ENCODE assay signal across 1 cellular context in genomic region chr17:59558039-59558438, GRCh38.
TF ChIP-seq lines count a peak whose summit lies in the region.

No MANE protein-coding gene starts in this region.

TF ChIP-seq in K562, 482 proteins besides CTCF, POLR2A, EP300 and RAD21 (continued from another document):
- TF ChIP-seq RREB1 (CRISPR knock-in tag; IDR thresholded peaks at IDR 0.05) = no peak
- peak; percentile 49; the same call in 1 of the 2 replicates for TF ChIP-seq MTA1 (IDR thresholded peaks at IDR 0.05; ENCODE audit: borderline replicate concordance)
- TF ChIP-seq FOSL1 (tag; conservative IDR thresholded peaks at IDR 0.05) = peak; percentile 56; the same call in 1 of the 2 replicates
- 0 out of 2 replicates have a peak, but pooled peaks have one; percentile 26 for TF ChIP-seq ZNF354B (CRISPR knock-in tag; IDR thresholded peaks at IDR 0.05)
- TF ChIP-seq ZNF583 (CRISPR knock-in tag; IDR thresholded peaks at IDR 0.05) = no peak
- no peak for TF ChIP-seq ZNF24 (IDR thresholded peaks at IDR 0.05)
- no peak for TF ChIP-seq IRF9 (tag; IDR thresholded peaks at IDR 0.05)
- TF ChIP-seq ZC3H4 (CRISPR knock-in tag; IDR thresholded peaks at IDR 0.05; ENCODE audit: borderline replicate concordance) = no peak
- no peak for TF ChIP-seq ETV5 (CRISPR knock-in tag; IDR thresholded peaks at IDR 0.05; ENCODE audit: low read depth)
- no peak for TF ChIP-seq HDAC3 (IDR thresholded peaks at IDR 0.05; ENCODE audit: borderline replicate concordance, partially characterized antibody)
- TF ChIP-seq CEBPB (tag; IDR thresholded peaks at IDR 0.05) = no peak
- no peak for TF ChIP-seq ZNF280B (CRISPR knock-in tag; IDR thresholded peaks at IDR 0.05)
- no peak for TF ChIP-seq ZNF778 (CRISPR knock-in tag; IDR thresholded peaks at IDR 0.05)
- TF ChIP-seq HMGN3 (IDR thresholded peaks at IDR 0.05; ENCODE audit: borderline replicate concordance, extremely low read depth, insufficient read length, low read depth, low read length) = no peak
- TF ChIP-seq SMARCE1 (IDR thresholded peaks at IDR 0.05) = 0 out of 2 replicates have a peak, but pooled peaks have one; percentile 59
- TF ChIP-seq NFE2 (IDR thresholded peaks at IDR 0.05; ENCODE audit: low read depth) = peak; percentile 4; the same call in 1 of the 2 replicates
- no peak for TF ChIP-seq ESRRB (CRISPR knock-in tag; IDR thresholded peaks at IDR 0.05; ENCODE audit: borderline replicate concordance)
- TF ChIP-seq PRDM10 (IDR thresholded peaks at IDR 0.05; ENCODE audit: partially characterized antibody) = no peak
- TF ChIP-seq MLLT1 (IDR thresholded peaks at IDR 0.05) = peak in 1 of 2 experiments; percentile 88; a peak in 2 of 4 replicates
- no peak for TF ChIP-seq NFXL1 (CRISPR knock-in tag; IDR thresholded peaks at IDR 0.05)
- TF ChIP-seq ARID1B (IDR thresholded peaks at IDR 0.05) = peak; percentile 72; the same call in 1 of the 2 replicates
- TF ChIP-seq NCOA2 (IDR thresholded peaks at IDR 0.05; ENCODE audit: partially characterized antibody in 2 of 2) = no peak
- peak; percentile 27; the same call in 1 of the 2 replicates for TF ChIP-seq CBFA2T2 (conservative IDR thresholded peaks at IDR 0.05)
- peak; percentile 98 for TF ChIP-seq ESRRA (IDR thresholded peaks at IDR 0.05; ENCODE audit: borderline replicate concordance, low read depth)
- no peak for TF ChIP-seq HMG20B (CRISPR knock-in tag; IDR thresholded peaks at IDR 0.05)
- TF ChIP-seq JUND (IDR thresholded peaks at IDR 0.05; ENCODE audit: borderline replicate concordance, low read depth, low read length) = no peak
- peak; percentile 40; the same call in 1 of the 3 replicates for TF ChIP-seq JUND (tag; IDR thresholded peaks at IDR 0.05; ENCODE audit: borderline replicate concordance, low read depth, low read length)
- TF ChIP-seq ADNP (tag; IDR thresholded peaks at IDR 0.05) = peak; percentile 34; the same call in 1 of the 2 replicates
- TF ChIP-seq TCF3 (CRISPR knock-in tag; IDR thresholded peaks at IDR 0.05) = 0 out of 2 replicates have a peak, but pooled peaks have one; percentile 27
- TF ChIP-seq CSDE1 (IDR thresholded peaks at IDR 0.05) = no peak
- no peak for TF ChIP-seq TOE1 (IDR thresholded peaks at IDR 0.05; ENCODE audit: borderline replicate concordance)
- TF ChIP-seq TOE1 (CRISPR knock-in tag; IDR thresholded peaks at IDR 0.05; ENCODE audit: borderline replicate concordance, low read depth) = no peak
- no peak for TF ChIP-seq ATF1 (CRISPR knock-in tag; IDR thresholded peaks at IDR 0.05)
- TF ChIP-seq ATF1 (tag; IDR thresholded peaks at IDR 0.05) = no peak
- peak; percentile 93 for TF ChIP-seq HES1 (IDR thresholded peaks at IDR 0.05; ENCODE audit: low read depth)
- TF ChIP-seq ETV1 (tag; conservative IDR thresholded peaks at IDR 0.05; ENCODE audit: low read depth) = peak; percentile 95
- no peak for TF ChIP-seq NR2C1 (IDR thresholded peaks at IDR 0.05)
- TF ChIP-seq NR2C1 (tag; IDR thresholded peaks at IDR 0.05) = peak; percentile 41
- TF ChIP-seq SOX6 (IDR thresholded peaks at IDR 0.05) = peak; percentile 35; the same call in 1 of the 2 replicates
- TF ChIP-seq RCOR1 (IDR thresholded peaks at IDR 0.05; ENCODE audit: borderline replicate concordance in 1 of 2, low read depth in 2 of 2, low read length in 2 of 2) = peak in 1 of 2 experiments; percentile 98; a peak in 2 of 4 replicates
- no peak for TF ChIP-seq TCFL5 (CRISPR knock-in tag; conservative IDR thresholded peaks at IDR 0.05)
- no peak for TF ChIP-seq RAD51 (IDR thresholded peaks at IDR 0.05; ENCODE audit: borderline replicate concordance, low read depth)
- no peak for TF ChIP-seq SMARCA5 (IDR thresholded peaks at IDR 0.05)
- no peak for TF ChIP-seq NR2C2 (CRISPR knock-in tag; IDR thresholded peaks at IDR 0.05)
- peak; percentile 63; the same call in 1 of the 2 replicates for TF ChIP-seq NR2C2 (tag; IDR thresholded peaks at IDR 0.05)
- no peak for TF ChIP-seq ZEB2 (IDR thresholded peaks at IDR 0.05)
- no peak for TF ChIP-seq SIN3B (IDR thresholded peaks at IDR 0.05; ENCODE audit: low read depth)
- TF ChIP-seq TAL1 (IDR thresholded peaks at IDR 0.05) = peak; percentile 31
- no peak for TF ChIP-seq ZNF586 (CRISPR knock-in tag; conservative IDR thresholded peaks at IDR 0.05)
- no peak for TF ChIP-seq NFATC3 (IDR thresholded peaks at IDR 0.05)
- TF ChIP-seq KDM1A (IDR thresholded peaks at IDR 0.05) = peak; percentile 94 to 95
